Comparison of ENCODE assay signal across 1 cellular context in the genomic region with DNA sequence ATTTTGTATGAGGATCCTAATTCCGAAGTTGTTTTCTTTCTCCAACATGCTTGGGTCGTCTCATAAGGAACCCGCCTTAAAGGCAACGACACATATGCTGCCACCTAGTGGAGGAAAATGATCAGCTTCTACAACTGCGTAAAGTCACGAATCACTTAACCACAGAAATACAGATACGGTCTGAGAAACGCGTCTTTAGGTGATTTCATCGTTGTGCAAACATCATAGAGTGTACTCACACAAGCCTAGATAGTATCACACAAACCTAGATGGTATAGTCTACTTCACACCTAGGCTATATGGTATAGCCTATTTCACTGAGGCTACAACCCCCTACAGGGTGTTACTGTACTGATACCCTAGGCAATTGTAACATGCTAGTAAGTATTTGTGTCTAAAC.
TF ChIP-seq lines count a peak whose summit lies in the region.

No MANE protein-coding gene starts in this region.

TF ChIP-seq in K562, 482 proteins besides CTCF, POLR2A, EP300 and RAD21 (continued from another document and continues in another):
- TF ChIP-seq PCBP1 (IDR thresholded peaks at IDR 0.05; ENCODE audit: low read depth, low read length, poor library complexity, severe bottlenecking) (no peak), PTTG1 (tag; IDR thresholded peaks at IDR 0.05; ENCODE audit: low read depth) (no peak), FOXP1 (CRISPR knock-in tag; IDR thresholded peaks at IDR 0.05) (no peak), ZNF347 (CRISPR knock-in tag; IDR thresholded peaks at IDR 0.05; ENCODE audit: low read depth) (no peak), ZNF232 (CRISPR knock-in tag; IDR thresholded peaks at IDR 0.05) (no peak), ZSCAN32 (CRISPR knock-in tag; IDR thresholded peaks at IDR 0.05) (no peak), ZNF140 (CRISPR knock-in tag; IDR thresholded peaks at IDR 0.05) (no peak), TEAD1 (CRISPR knock-in tag; IDR thresholded peaks at IDR 0.05) (no peak), CEBPG (CRISPR knock-in tag; IDR thresholded peaks at IDR 0.05) (no peak), CEBPG (tag; conservative IDR thresholded peaks at IDR 0.05 in 1 of 2, IDR thresholded peaks at IDR 0.05 in 1 of 2) (0 out of 4 replicates have a peak, but pooled peaks of 1 of the 2 experiments have one; percentile 26), HDAC3 (IDR thresholded peaks at IDR 0.05; ENCODE audit: borderline replicate concordance, partially characterized antibody) (no peak), ZNF589 (CRISPR knock-in tag; IDR thresholded peaks at IDR 0.05; ENCODE audit: low read depth) (no peak), STAT6 (CRISPR knock-in tag; IDR thresholded peaks at IDR 0.05) (no peak), L3MBTL2 (IDR thresholded peaks at IDR 0.05) (no peak), ZNF449 (CRISPR knock-in tag; IDR thresholded peaks at IDR 0.05) (no peak), ZNF507 (tag; conservative IDR thresholded peaks at IDR 0.05) (no peak), SMARCA4 (IDR thresholded peaks at IDR 0.05) (peak; percentile 54), ARID1B (IDR thresholded peaks at IDR 0.05) (peak; percentile 46), BCOR (IDR thresholded peaks at IDR 0.05) (0 out of 2 replicates have a peak, but pooled peaks have one; percentile 11), C11orf30 (IDR thresholded peaks at IDR 0.05; ENCODE audit: low read depth) (no peak), ZNF197 (CRISPR knock-in tag; IDR thresholded peaks at IDR 0.05; ENCODE audit: low read depth) (no peak), RCOR1 (IDR thresholded peaks at IDR 0.05; ENCODE audit: borderline replicate concordance in 1 of 2, low read depth in 2 of 2, low read length in 2 of 2) (peak in 1 of 2 experiments; percentile 60; a peak in 1 of 4 replicates), TAL1 (IDR thresholded peaks at IDR 0.05) (0 out of 2 replicates have a peak, but pooled peaks have one; percentile 9), CREB1 (IDR thresholded peaks at IDR 0.05) (no peak), CREB1 (CRISPR knock-in tag; IDR thresholded peaks at IDR 0.05) (peak; percentile 42; the same call in 1 of the 2 replicates), CREB3 (tag; conservative IDR thresholded peaks at IDR 0.05; ENCODE audit: low read depth) (no peak), BMI1 (IDR thresholded peaks at IDR 0.05; ENCODE audit: low read length) (no peak), FOXJ2 (tag; IDR thresholded peaks at IDR 0.05) (no peak), LARP7 (IDR thresholded peaks at IDR 0.05) (no peak), CXXC5 (CRISPR knock-in tag; IDR thresholded peaks at IDR 0.05) (peak; percentile 77), ZNF121 (CRISPR knock-in tag; conservative IDR thresholded peaks at IDR 0.05) (no peak), KLF6 (CRISPR knock-in tag; IDR thresholded peaks at IDR 0.05; ENCODE audit: borderline replicate concordance) (no peak), ATF1 (CRISPR knock-in tag; IDR thresholded peaks at IDR 0.05) (no peak), ATF1 (tag; IDR thresholded peaks at IDR 0.05) (peak; percentile 27; the same call in 1 of the 2 replicates), CBX2 (IDR thresholded peaks at IDR 0.05; ENCODE audit: insufficient read depth, low read length, poor library complexity, severe bottlenecking) (no peak), RBM39 (optimal IDR thresholded peaks at IDR 0.05; ENCODE audit: low read depth, low read length) (no peak), THRAP3 (IDR thresholded peaks at IDR 0.05; ENCODE audit: borderline replicate concordance) (no peak), CBX3 (IDR thresholded peaks at IDR 0.05; ENCODE audit: borderline replicate concordance in 1 of 2, low read length in 2 of 2) (peak in 1 of 2 experiments; percentile 40; a peak in 1 of 3 replicates)
- TF ChIP-seq, protein P1, sequence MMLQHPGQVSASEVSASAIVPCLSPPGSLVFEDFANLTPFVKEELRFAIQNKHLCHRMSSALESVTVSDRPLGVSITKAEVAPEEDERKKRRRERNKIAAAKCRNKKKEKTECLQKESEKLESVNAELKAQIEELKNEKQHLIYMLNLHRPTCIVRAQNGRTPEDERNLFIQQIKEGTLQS (IDR thresholded peaks at IDR 0.05), result peak; percentile 63
- TF ChIP-seq, protein P1 (CRISPR knock-in tag; conservative IDR thresholded peaks at IDR 0.05), result no peak
- TF ChIP-seq, protein P2, sequence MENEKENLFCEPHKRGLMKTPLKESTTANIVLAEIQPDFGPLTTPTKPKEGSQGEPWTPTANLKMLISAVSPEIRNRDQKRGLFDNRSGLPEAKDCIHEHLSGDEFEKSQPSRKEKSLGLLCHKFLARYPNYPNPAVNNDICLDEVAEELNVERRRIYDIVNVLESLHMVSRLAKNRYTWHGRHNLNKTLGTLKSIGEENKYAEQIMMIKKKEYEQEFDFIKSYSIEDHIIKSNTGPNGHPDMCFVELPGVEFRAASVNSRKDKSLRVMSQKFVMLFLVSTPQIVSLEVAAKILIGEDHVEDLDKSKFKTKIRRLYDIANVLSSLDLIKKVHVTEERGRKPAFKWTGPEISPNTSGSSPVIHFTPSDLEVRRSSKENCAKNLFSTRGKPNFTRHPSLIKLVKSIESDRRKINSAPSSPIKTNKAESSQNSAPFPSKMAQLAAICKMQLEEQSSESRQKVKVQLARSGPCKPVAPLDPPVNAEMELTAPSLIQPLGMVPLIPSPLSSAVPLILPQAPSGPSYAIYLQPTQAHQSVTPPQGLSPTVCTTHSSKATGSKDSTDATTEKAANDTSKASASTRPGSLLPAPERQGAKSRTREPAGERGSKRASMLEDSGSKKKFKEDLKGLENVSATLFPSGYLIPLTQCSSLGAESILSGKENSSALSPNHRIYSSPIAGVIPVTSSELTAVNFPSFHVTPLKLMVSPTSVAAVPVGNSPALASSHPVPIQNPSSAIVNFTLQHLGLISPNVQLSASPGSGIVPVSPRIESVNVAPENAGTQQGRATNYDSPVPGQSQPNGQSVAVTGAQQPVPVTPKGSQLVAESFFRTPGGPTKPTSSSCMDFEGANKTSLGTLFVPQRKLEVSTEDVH (IDR thresholded peaks at IDR 0.05; ENCODE audit: low read depth, partially characterized antibody), result peak; percentile 39
- TF ChIP-seq, protein P3, sequence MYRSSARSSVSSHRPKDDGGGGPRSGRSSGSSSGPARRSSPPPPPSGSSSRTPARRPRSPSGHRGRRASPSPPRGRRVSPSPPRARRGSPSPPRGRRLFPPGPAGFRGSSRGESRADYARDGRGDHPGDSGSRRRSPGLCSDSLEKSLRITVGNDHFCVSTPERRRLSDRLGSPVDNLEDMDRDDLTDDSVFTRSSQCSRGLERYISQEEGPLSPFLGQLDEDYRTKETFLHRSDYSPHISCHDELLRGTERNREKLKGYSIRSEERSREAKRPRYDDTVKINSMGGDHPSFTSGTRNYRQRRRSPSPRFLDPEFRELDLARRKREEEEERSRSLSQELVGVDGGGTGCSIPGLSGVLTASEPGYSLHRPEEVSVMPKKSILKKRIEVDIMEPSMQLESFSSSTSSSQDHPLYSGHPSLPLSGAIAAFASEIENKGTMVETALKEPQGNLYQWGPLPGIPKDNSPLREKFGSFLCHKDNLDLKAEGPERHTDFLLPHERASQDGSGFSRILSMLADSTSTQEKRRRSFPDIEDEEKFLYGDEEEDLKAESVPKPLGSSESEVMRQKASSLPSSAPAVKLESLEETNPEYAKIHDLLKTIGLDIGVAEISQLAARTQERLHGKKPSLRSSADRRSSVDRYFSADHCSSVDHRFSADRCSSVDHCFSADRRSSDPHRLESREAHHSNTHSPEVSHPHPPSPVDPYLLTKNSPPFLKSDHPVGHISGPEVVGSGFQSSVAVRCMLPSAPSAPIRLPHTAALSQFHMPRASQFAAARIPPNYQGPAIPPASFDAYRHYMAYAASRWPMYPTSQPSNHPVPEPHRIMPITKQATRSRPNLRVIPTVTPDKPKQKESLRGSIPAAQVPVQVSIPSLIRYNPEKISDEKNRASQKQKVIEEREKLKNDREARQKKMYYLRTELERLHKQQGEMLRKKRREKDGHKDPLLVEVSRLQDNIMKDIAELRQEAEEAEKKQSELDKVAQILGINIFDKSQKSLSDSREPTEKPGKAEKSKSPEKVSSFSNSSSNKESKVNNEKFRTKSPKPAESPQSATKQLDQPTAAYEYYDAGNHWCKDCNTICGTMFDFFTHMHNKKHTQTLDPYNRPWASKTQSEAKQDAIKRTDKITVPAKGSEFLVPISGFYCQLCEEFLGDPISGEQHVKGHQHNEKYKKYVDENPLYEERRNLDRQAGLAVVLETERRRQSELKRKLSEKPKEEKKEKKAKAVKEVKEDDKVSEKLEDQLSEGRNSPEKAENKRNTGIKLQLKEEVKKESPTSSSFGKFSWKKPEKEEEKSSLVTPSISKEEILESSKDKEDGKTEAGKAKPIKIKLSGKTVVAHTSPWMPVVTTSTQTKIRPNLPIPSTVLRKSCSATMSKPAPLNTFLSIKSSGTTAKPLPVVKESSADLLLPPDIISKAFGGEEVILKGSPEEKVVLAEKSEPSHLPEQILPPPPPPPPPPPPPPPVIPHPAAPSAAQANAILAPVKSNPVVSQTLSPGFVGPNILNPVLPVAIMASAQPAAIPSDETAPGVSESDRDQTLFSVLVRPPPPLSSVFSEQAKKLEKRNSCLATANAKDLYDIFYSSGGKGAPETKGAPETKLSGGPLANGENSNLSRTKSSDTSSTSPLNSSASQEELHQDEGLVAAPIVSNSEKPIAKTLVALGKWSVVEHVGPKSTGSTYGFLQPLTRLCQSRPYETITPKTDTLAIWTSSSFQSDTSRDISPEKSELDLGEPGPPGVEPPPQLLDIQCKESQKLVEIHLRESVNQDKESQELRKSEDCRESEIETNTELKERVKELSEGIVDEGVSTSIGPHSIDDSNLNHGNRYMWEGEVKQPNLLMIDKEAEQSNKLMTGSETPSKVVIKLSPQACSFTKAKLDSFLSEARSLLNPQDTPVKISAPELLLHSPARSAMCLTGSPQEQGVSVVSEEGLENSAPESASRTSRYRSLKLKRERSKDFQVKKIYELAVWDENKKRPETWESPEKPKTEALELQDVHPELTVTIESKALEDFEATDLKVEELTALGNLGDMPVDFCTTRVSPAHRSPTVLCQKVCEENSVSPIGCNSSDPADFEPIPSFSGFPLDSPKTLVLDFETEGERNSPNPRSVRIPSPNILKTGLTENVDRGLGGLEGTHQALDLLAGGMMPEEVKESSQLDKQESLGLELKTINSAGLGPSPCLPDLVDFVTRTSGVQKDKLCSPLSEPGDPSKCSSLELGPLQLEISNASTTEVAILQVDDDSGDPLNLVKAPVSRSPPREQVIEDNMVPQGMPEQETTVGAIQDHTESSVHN (IDR thresholded peaks at IDR 0.05; ENCODE audit: borderline replicate concordance in 1 of 2, low read depth in 1 of 2), result peak in 1 of 2 experiments; percentile 56; a peak in 2 of 4 replicates
- TF ChIP-seq, protein P4, sequence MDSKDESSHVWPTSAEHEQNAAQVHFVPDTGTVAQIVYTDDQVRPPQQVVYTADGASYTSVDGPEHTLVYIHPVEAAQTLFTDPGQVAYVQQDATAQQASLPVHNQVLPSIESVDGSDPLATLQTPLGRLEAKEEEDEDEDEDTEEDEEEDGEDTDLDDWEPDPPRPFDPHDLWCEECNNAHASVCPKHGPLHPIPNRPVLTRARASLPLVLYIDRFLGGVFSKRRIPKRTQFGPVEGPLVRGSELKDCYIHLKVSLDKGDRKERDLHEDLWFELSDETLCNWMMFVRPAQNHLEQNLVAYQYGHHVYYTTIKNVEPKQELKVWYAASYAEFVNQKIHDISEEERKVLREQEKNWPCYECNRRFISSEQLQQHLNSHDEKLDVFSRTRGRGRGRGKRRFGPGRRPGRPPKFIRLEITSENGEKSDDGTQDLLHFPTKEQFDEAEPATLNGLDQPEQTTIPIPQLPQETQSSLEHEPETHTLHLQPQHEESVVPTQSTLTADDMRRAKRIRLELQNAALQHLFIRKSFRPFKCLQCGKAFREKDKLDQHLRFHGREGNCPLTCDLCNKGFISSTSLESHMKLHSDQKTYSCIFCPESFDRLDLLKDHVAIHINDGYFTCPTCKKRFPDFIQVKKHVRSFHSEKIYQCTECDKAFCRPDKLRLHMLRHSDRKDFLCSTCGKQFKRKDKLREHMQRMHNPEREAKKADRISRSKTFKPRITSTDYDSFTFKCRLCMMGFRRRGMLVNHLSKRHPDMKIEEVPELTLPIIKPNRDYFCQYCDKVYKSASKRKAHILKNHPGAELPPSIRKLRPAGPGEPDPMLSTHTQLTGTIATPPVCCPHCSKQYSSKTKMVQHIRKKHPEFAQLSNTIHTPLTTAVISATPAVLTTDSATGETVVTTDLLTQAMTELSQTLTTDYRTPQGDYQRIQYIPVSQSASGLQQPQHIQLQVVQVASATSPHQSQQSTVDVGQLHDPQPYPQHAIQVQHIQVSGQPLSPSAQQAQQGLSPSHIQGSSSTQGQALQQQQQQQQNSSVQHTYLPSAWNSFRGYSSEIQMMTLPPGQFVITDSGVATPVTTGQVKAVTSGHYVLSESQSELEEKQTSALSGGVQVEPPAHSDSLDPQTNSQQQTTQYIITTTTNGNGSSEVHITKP (IDR thresholded peaks at IDR 0.05; ENCODE audit: partially characterized antibody), result peak; percentile 91
